In genomic region chr17:2364132-2365116, GRCh38 we compare ENCODE assay signal across 29 cellular contexts. TPM values are rescaled to one million over a fixed set of nuclear protein-coding genes. Genes with fewer than 3 reads are reported as not detected.
DNase-seq lines count a peak whose midpoint lies in the region; ATAC-seq and TF ChIP-seq lines count a peak whose summit lies in the region.
"Had no signal": no experiment of that assay in that cellular context is flagged by ENCODE, and none has a peak within 500 bp of the region (broad histone marks: within the 10 kb centered on the region; RNA-seq: fewer than 3 reads in every experiment).

No MANE protein-coding gene starts in this region.

- peaks cover 9% of the 10 kb centered on the region for H4K20me1 ChIP-seq in SK-N-SH (ENCODE audit: insufficient read depth)

- H3K27ac ChIP-seq in cingulate gyrus (ENCODE audit: low read depth, low read length) (peak overlapping the region; percentile 39), SK-N-SH (ENCODE audit: low read depth in 2 of 2, low read length in 1 of 2) (no peak overlapping the region)
- H3K27ac ChIP-seq: BLaER1 treated with 17β-estradiol and CSF1 and Interleukin-3, amounts not matched to agents 10 nM and 100 nM; neutrophil had no signal

- H3K27me3 ChIP-seq in MG63 (no peaks in the 10 kb centered on the region), SK-N-SH (ENCODE audit: insufficient read depth) (no peaks in the 10 kb centered on the region)
- H3K27me3 ChIP-seq: BLaER1 treated with 17β-estradiol and CSF1 and Interleukin-3, amounts not matched to agents 10 nM and 100 nM; neutrophil had no signal

- no peaks in the 10 kb centered on the region for H3K79me2 ChIP-seq in SK-N-SH (ENCODE audit: insufficient read depth)

- peak; percentile 66 for DNase-seq in MG63
- DNase-seq in left ventricle myocardium superior = peak; percentile 78
- peak; percentile 83 for DNase-seq in posterior vena cava (ENCODE audit: low spot score)
- no peak for DNase-seq in AML-193 (lab: John Stamatoyannopoulos, UW)
- DNase-seq in SK-N-SH = no peak
- no peak for DNase-seq in MCF 10A (ENCODE audit: unreplicated experiment)
- DNase-seq: ACHN; activated B cell treated with CpG ODN at 0.5 μM for 24 hours; activated CD4-positive, alpha-beta T cell treated with anti-CD3 and anti-CD28 coated beads, Interleukin-2, amount 50 U/mL, for 48 hours; activated CD8-positive, alpha-beta memory T cell treated with anti-CD3 and anti-CD28 coated beads, Interleukin-2, amount 50 U/mL, for 4 hours; activated naive CD8-positive, alpha-beta T cell treated with anti-CD3 and anti-CD28 coated beads for 36 hours; COR-L47; DMS79 treated with DMSO at 0.1 percent for 48 hours; effector memory CD4-positive, alpha-beta T cell; erythroblast; KG1; MV-4-11; NCI-H1694 treated with DMSO at 0.1 percent for 48 hours; NCI-H526 treated with DMSO at 0.1 percent for 48 hours; SHP77 treated with DMSO at 0.1 percent for 48 hours; stimulated activated CD4-positive, alpha-beta T cell treated with anti-CD3 and anti-CD28 coated beads, Interleukin-4, amount 100 ng/mL, for 24 hours; stimulated activated naive B cell treated with anti-CD40 and anti-IgM and Interleukin-4, amounts not matched to agents 10 μg/mL and 1 μg/mL and 100 μg/mL, for 72 hours; SW 1271; T1000 had no signal

- no peak overlapping the region for H3K4me3 ChIP-seq in MG63
- H3K4me3 ChIP-seq in SK-N-SH (ENCODE audit: low read depth in 2 of 2, low read length in 1 of 2) = no peak overlapping the region
- H3K4me3 ChIP-seq: BLaER1 treated with 17β-estradiol and CSF1 and Interleukin-3, amounts not matched to agents 10 nM and 100 nM had no signal

- POLR2A ChIA-PET in SK-N-SH (lab: Yijun Ruan, JAX) = no interaction called here
- POLR2A ChIA-PET in MCF 10A (lab: Yijun Ruan, JAX) = interaction anchor here (0.7 kb wide), 1 partner anchor 27 kb away, joined by 5 read pairs; no protein-coding TSS in a partner anchor

- no peak overlapping the region for H3K4me3 Mint-ChIP-seq in MCF 10A (ENCODE audit: unreplicated experiment)
- H3K4me3 Mint-ChIP-seq: activated B cell treated with CpG ODN at 0.5 μM for 24 hours; activated naive CD8-positive, alpha-beta T cell treated with anti-CD3 and anti-CD28 coated beads for 36 hours; stimulated activated naive B cell treated with anti-CD40 and anti-IgM and Interleukin-4, amounts not matched to agents 10 μg/mL and 1 μg/mL and 100 μg/mL, for 72 hours had no signal

- WGBS in SK-N-SH (ENCODE audit: low lambda C conversion rate) = 84% methylated on average over 14 of the region's 30 CpGs

- ATAC-seq in left ventricle myocardium superior (peak; percentile 79), HG02884 (IDR thresholded peaks at IDR 0.05; ENCODE audit: unreplicated experiment) (no peak)
- ATAC-seq: stimulated activated naive B cell treated with anti-CD40 and anti-IgM and Interleukin-4, amounts not matched to agents 10 μg/mL and 1 μg/mL and 100 μg/mL, for 72 hours had no signal

- intact Hi-C loops in left ventricle myocardium superior (cut with micrococcal nuclease) = no loop called here
- intact Hi-C loops in posterior vena cava (cut with DNase I) = no loop called here
- intact Hi-C loops in MCF 10A (cut with micrococcal nuclease) = no loop called here

- no peak overlapping the region for H3K4me2 ChIP-seq in SK-N-SH
- H3K4me2 ChIP-seq: BLaER1 treated with 17β-estradiol and CSF1 and Interleukin-3, amounts not matched to agents 10 nM and 100 nM had no signal

- no peaks in the 10 kb centered on the region for H3K27me3 Mint-ChIP-seq in MCF 10A (ENCODE audit: insufficient read depth, unreplicated experiment)
- H3K27me3 Mint-ChIP-seq: activated B cell treated with CpG ODN at 0.5 μM for 24 hours; activated naive CD8-positive, alpha-beta T cell treated with anti-CD3 and anti-CD28 coated beads for 36 hours; stimulated activated naive B cell treated with anti-CD40 and anti-IgM and Interleukin-4, amounts not matched to agents 10 μg/mL and 1 μg/mL and 100 μg/mL, for 72 hours had no signal

- H3K9me3 ChIP-seq in MG63 = no peaks in the 10 kb centered on the region
- H3K9me3 ChIP-seq in SK-N-SH = no peaks in the 10 kb centered on the region
- H3K9me3 ChIP-seq: BLaER1 treated with 17β-estradiol and CSF1 and Interleukin-3, amounts not matched to agents 10 nM and 100 nM; neutrophil had no signal

- CTCF ChIA-PET in SK-N-SH (lab: Yijun Ruan, JAX) = interaction anchor here (1.7 to 26.4 kb wide), 4 partner anchors 12 to 45 kb away, joined by 7 to 654 read pairs (median 74); partner anchors contain the start of gene MNT
- CTCF ChIA-PET in MCF 10A (lab: Yijun Ruan, JAX) = interaction anchor here (0.6 to 4.0 kb wide), 4 partner anchors 11 to 51 kb away, joined by 3 to 22 read pairs (median 6); no protein-coding TSS in a partner anchor

- no TSS peak for BruUV-seq in MCF 10A (replicated peaks; lab: Mats Ljungman, UMichigan)

- H3F3A ChIP-seq in SK-N-SH (replicated peaks; ENCODE audit: insufficient read depth) = no peaks in the 10 kb centered on the region

- peaks cover 36% of the 10 kb centered on the region for H3K36me3 Mint-ChIP-seq in MCF 10A (ENCODE audit: insufficient read depth, unreplicated experiment)

- H3K4me1 Mint-ChIP-seq in MCF 10A (ENCODE audit: insufficient read depth, unreplicated experiment) = peaks cover 12% of the 10 kb centered on the region
- H3K4me1 Mint-ChIP-seq: activated B cell treated with CpG ODN at 0.5 μM for 24 hours; activated naive CD8-positive, alpha-beta T cell treated with anti-CD3 and anti-CD28 coated beads for 36 hours; stimulated activated naive B cell treated with anti-CD40 and anti-IgM and Interleukin-4, amounts not matched to agents 10 μg/mL and 1 μg/mL and 100 μg/mL, for 72 hours had no signal

- no peaks in the 10 kb centered on the region for H3K9me2 ChIP-seq in SK-N-SH

- no peaks in the 10 kb centered on the region for H3K9me3 Mint-ChIP-seq in MCF 10A (ENCODE audit: unreplicated experiment)
- H3K9me3 Mint-ChIP-seq: activated B cell treated with CpG ODN at 0.5 μM for 24 hours; activated naive CD8-positive, alpha-beta T cell treated with anti-CD3 and anti-CD28 coated beads for 36 hours; activated T-helper 2 cell treated with anti-CD3 and anti-CD28 coated beads, Interferon-gamma antibody, Interleukin-2, Interleukin-4, amounts not matched to agents 10 μg/mL and 5 μg/mL and 100 μg/mL, durations not matched to agents 14 hours and 24 hours and 36 hours; stimulated activated naive B cell treated with anti-CD40 and anti-IgM and Interleukin-4, amounts not matched to agents 10 μg/mL and 1 μg/mL and 100 μg/mL, for 72 hours had no signal

- TF ChIP-seq CTCF in SK-N-SH (IDR thresholded peaks at IDR 0.05) (no peak), MCF 10A (IDR thresholded peaks at IDR 0.05; ENCODE audit: unreplicated experiment) (no peak)

- no peak for TF ChIP-seq EP300 in SK-N-SH (IDR thresholded peaks at IDR 0.05; ENCODE audit: borderline replicate concordance in 1 of 2, low read depth in 1 of 2, low read length in 1 of 2)

- H3K9ac ChIP-seq in SK-N-SH = no peak overlapping the region
- H3K9ac ChIP-seq: BLaER1 treated with 17β-estradiol and CSF1 and Interleukin-3, amounts not matched to agents 10 nM and 100 nM had no signal

- H3K27ac Mint-ChIP-seq in MCF 10A (ENCODE audit: low read depth, unreplicated experiment) = no peak overlapping the region
- H3K27ac Mint-ChIP-seq: activated B cell treated with CpG ODN at 0.5 μM for 24 hours; activated naive CD8-positive, alpha-beta T cell treated with anti-CD3 and anti-CD28 coated beads for 36 hours; activated T-helper 2 cell treated with anti-CD3 and anti-CD28 coated beads, Interferon-gamma antibody, Interleukin-2, Interleukin-4, amounts not matched to agents 10 μg/mL and 5 μg/mL and 100 μg/mL, durations not matched to agents 14 hours and 24 hours and 36 hours; stimulated activated naive B cell treated with anti-CD40 and anti-IgM and Interleukin-4, amounts not matched to agents 10 μg/mL and 1 μg/mL and 100 μg/mL, for 72 hours had no signal

- peaks cover 0 to 5% of the 10 kb centered on the region in 2 experiments; a peak in 2 of 4 replicates for H3K4me1 ChIP-seq in SK-N-SH (ENCODE audit: control insufficient read depth in 1 of 2, insufficient read depth in 2 of 2, low read depth in 1 of 2, low read length in 1 of 2)

- no peaks in the 10 kb centered on the region for H3K36me3 ChIP-seq in MG63
- peaks cover 0 to 60% of the 10 kb centered on the region in 2 experiments for H3K36me3 ChIP-seq in SK-N-SH (replicated peaks in 1 of 2; ENCODE audit: control insufficient read depth in 1 of 2, insufficient read depth in 2 of 2, low read length in 1 of 2)

- no peak for TF ChIP-seq RAD21 in SK-N-SH (IDR thresholded peaks at IDR 0.05; ENCODE audit: low read length)

- no peak overlapping the region for H2AFZ ChIP-seq in SK-N-SH (ENCODE audit: low read depth)

RNA-seq across cellular contexts. Expression of gene SGSM2, which starts 27.1 kb away (rescaled TPM):
- 7.8 and 9.6 TPM in 2 replicates for total RNA-seq in MG63 (2014; rRNA removed; shearing (Covaris generic); ENCODE audit: low replicate concordance)
- total RNA-seq in left ventricle myocardium superior (27.0 TPM), posterior vena cava (10 to 100 TPM; 38.7 to 42.9 TPM), MCF 10A (2022) (26.5 and 35.1 TPM in 2 replicates)
- polyA plus RNA-seq in SK-N-SH (2012; rRNA removed) = 85.9 and 98.6 TPM in 2 replicates
- polyA plus RNA-seq in SK-N-SH (2012; cell fraction: cytosol; rRNA removed) = 18.0 and 30.4 TPM in 2 replicates
- polyA plus RNA-seq in SK-N-SH (2012; cell fraction: nucleus; rRNA removed) = 605 and 826 TPM in 2 replicates

RNA-seq across cellular contexts. Expression of gene TSR1, which starts 28.2 kb away (rescaled TPM):
- 26.6 and 30.9 TPM in 2 replicates for total RNA-seq in MG63 (2014; rRNA removed; shearing (Covaris generic); ENCODE audit: low replicate concordance)
- 23.3 TPM for total RNA-seq in left ventricle myocardium superior
- total RNA-seq in posterior vena cava = 10 to 100 TPM; 20.8 to 24.0 TPM
- polyA plus RNA-seq in SK-N-SH (2012; rRNA removed) = 26.7 and 29.0 TPM in 2 replicates
- 26.0 and 27.0 TPM in 2 replicates for polyA plus RNA-seq in SK-N-SH (2012; cell fraction: cytosol; rRNA removed)
- polyA plus RNA-seq in SK-N-SH (2012; cell fraction: nucleus; rRNA removed) = 38.2 and 50.3 TPM in 2 replicates
- 44.3 and 61.5 TPM in 2 replicates for total RNA-seq in MCF 10A (2022)

RNA-seq across cellular contexts. Expression of gene MNT, which starts 36.4 kb away (rescaled TPM):
- total RNA-seq in MG63 (2014; rRNA removed; shearing (Covaris generic); ENCODE audit: low replicate concordance) = 0.07 and 1.4 TPM in 2 replicates
- total RNA-seq in left ventricle myocardium superior (10.4 TPM), posterior vena cava (10 to 100 TPM; 26.0 to 27.2 TPM), MCF 10A (2022) (25.5 and 32.5 TPM in 2 replicates)
- 7.1 and 7.4 TPM in 2 replicates for polyA plus RNA-seq in SK-N-SH (2012; rRNA removed)
- polyA plus RNA-seq in SK-N-SH (2012; cell fraction: cytosol; rRNA removed) = 3.2 and 4.4 TPM in 2 replicates
- polyA plus RNA-seq in SK-N-SH (2012; cell fraction: nucleus; rRNA removed) = 50.2 and 76.3 TPM in 2 replicates

Comparison
In these comparisons a context has a peak if more than half of its experiments do, and no peak if none do; other contexts are left out.
1. DNase-seq: peak in MG63 (single experiment), left ventricle myocardium superior (single experiment) and posterior vena cava (single experiment); none in AML-193 (0 of 2), SK-N-SH (single experiment) and MCF 10A (single experiment).